ENCODE assay signal across 8 cellular contexts in genomic region chr11:128884703-128885338, GRCh38. TPM values are rescaled to one million over a fixed set of nuclear protein-coding genes. Genes with fewer than 3 reads are reported as not detected.
A peak's percentile ranks its signal among the peaks of the same experiment; 100 is the strongest.
DNase-seq lines count a peak whose midpoint lies in the region; ATAC-seq and TF ChIP-seq lines count a peak whose summit lies in the region.

No MANE protein-coding gene starts in this region.

- TF ChIP-seq CTCF in endothelial cell (IDR thresholded peaks at IDR 0.05; ENCODE audit: unreplicated experiment), result peak; percentile 89
- peak; percentile 32 for TF ChIP-seq CTCF in mucosa of descending colon (IDR thresholded peaks at IDR 0.05)
- TF ChIP-seq CTCF in transverse colon (IDR thresholded peaks at IDR 0.05), result peak; percentile 80 to 89 (median 86)

- H3K4me3 Mint-ChIP-seq in CD4-positive, alpha-beta memory T cell, result no peak overlapping the region
- no peak overlapping the region for H3K4me3 Mint-ChIP-seq in activated CD4-positive, alpha-beta T cell treated with anti-CD3 and anti-CD28 coated beads, Interleukin-2, amount 10 ng/mL, durations not matched to agents 7 days and 5 days
- no peak overlapping the region for H3K4me3 Mint-ChIP-seq in endothelial cell (ENCODE audit: unreplicated experiment)

- no peak for TF ChIP-seq POLR2A in transverse colon (IDR thresholded peaks at IDR 0.05)

- H3K27me3 ChIP-seq in CD4-positive, alpha-beta memory T cell (ENCODE audit: insufficient read depth, low read length), result peaks cover 24% of the 10 kb centered on the region
- H3K27me3 ChIP-seq in transverse colon, result peaks cover 26% of the 10 kb centered on the region

- H3K4me1 Mint-ChIP-seq in CD4-positive, alpha-beta memory T cell, result peaks cover 0 to 7% (median 4%) of the 10 kb centered on the region in 4 donors
- peaks cover 14% of the 10 kb centered on the region for H3K4me1 Mint-ChIP-seq in activated CD4-positive, alpha-beta T cell treated with anti-CD3 and anti-CD28 coated beads, Interleukin-2, amount 10 ng/mL, durations not matched to agents 7 days and 5 days
- H3K4me1 Mint-ChIP-seq in endothelial cell (ENCODE audit: unreplicated experiment), result peaks cover 30% of the 10 kb centered on the region

- in situ Hi-C loops in transverse colon (cut with MboI; ENCODE audit: low pct_ligation_motif_present in 1 of 4, low pct_unique_long_range_greater_than_20kb in 1 of 4, low sequenced_read_pairs in 3 of 4), result loop anchor here (5.0 to 25.0 kb wide), 3 partner anchors 67 to 452 kb away; no protein-coding TSS in a partner anchor

- no peaks in the 10 kb centered on the region for H3K4me1 ChIP-seq in CD4-positive, alpha-beta memory T cell (ENCODE audit: insufficient read depth, low read length)
- H3K4me1 ChIP-seq in mucosa of descending colon (ENCODE audit: low read depth) (no peaks in the 10 kb centered on the region), transverse colon (no peaks in the 10 kb centered on the region)

- H3K27me3 Mint-ChIP-seq in CD4-positive, alpha-beta memory T cell, result peaks cover 30 to 50% of the 10 kb centered on the region in 2 donors
- H3K27me3 Mint-ChIP-seq in activated CD4-positive, alpha-beta T cell treated with anti-CD3 and anti-CD28 coated beads, Interleukin-2, amount 10 ng/mL, durations not matched to agents 7 days and 5 days, result peaks cover 64% of the 10 kb centered on the region
- H3K27me3 Mint-ChIP-seq in endothelial cell (ENCODE audit: unreplicated experiment), result peaks cover 11% of the 10 kb centered on the region

- POLR2A ChIA-PET in CD4-positive, alpha-beta memory T cell (lab: Charles Lee; ENCODE audit: partially characterized antibody), result interaction anchor here (0.6 to 1.2 kb wide), 2 partner anchors 21 to 72 kb away, joined by 3 read pairs; no protein-coding TSS in a partner anchor
- POLR2A ChIA-PET in activated CD4-positive, alpha-beta T cell treated with anti-CD3 and anti-CD28 coated beads, Interleukin-2, amount 10 ng/mL, durations not matched to agents 7 days and 5 days (lab: Charles Lee), result interaction anchor here (0.6 to 1.0 kb wide), 2 partner anchors 72 to 212 kb away, joined by 3 read pairs; no protein-coding TSS in a partner anchor

- H3K9me3 ChIP-seq in CD4-positive, alpha-beta memory T cell (ENCODE audit: control insufficient read depth in 1 of 2, low read length in 2 of 2), result no peaks in the 10 kb centered on the region
- H3K9me3 ChIP-seq in mucosa of descending colon, result no peaks in the 10 kb centered on the region
- no peaks in the 10 kb centered on the region for H3K9me3 ChIP-seq in transverse colon

- intact Hi-C loops in CD4-positive, alpha-beta memory T cell (cut with micrococcal nuclease), result loop anchor here (1.0 to 2.0 kb wide), 3 partner anchors 20 to 810 kb away; no protein-coding TSS in a partner anchor
- intact Hi-C loops in mucosa of descending colon (cut with DNase I, micrococcal nuclease), result loop anchor here (2.0 to 5.0 kb wide), 3 partner anchors 67 to 77 kb away; no protein-coding TSS in a partner anchor
- intact Hi-C loops in transverse colon (cut with DNase I; ENCODE audit: low total_unique reads), result loop anchor here (2.0 kb wide), 1 partner anchor 70 kb away; no protein-coding TSS in a partner anchor

- no peak overlapping the region for H3K27ac Mint-ChIP-seq in CD4-positive, alpha-beta memory T cell
- H3K27ac Mint-ChIP-seq in activated CD4-positive, alpha-beta T cell treated with anti-CD3 and anti-CD28 coated beads, Interleukin-2, amount 10 ng/mL, durations not matched to agents 7 days and 5 days, result no peak overlapping the region
- no peak overlapping the region for H3K27ac Mint-ChIP-seq in endothelial cell (ENCODE audit: unreplicated experiment)

- DNase-seq in CD4-positive, alpha-beta memory T cell, result peak in 4 of 5 donors; percentile 59 to 70 (median 62)
- DNase-seq in NCI-H2227 (lab: John Stamatoyannopoulos, UW; ENCODE audit: unreplicated experiment) (peak; percentile 72), endothelial cell (ENCODE audit: low spot score) (peak; percentile 76), mucosa of descending colon (peak in 2 of 3 donors; percentile 47 to 82), transverse colon (peak; percentile 76)
- DNase-seq in activated CD4-positive, alpha-beta T cell treated with anti-CD3 and anti-CD28 coated beads, Interleukin-2, amount 10 ng/mL, durations not matched to agents 7 days and 5 days, result peak; percentile 72

- no peaks in the 10 kb centered on the region for H3K36me3 ChIP-seq in CD4-positive, alpha-beta memory T cell (ENCODE audit: insufficient read depth, low read length)
- H3K36me3 ChIP-seq in mucosa of descending colon (ENCODE audit: low read depth), result no peaks in the 10 kb centered on the region
- H3K36me3 ChIP-seq in transverse colon, result no peaks in the 10 kb centered on the region

- ATAC-seq in GM18909 (IDR thresholded peaks at IDR 0.05; ENCODE audit: poor library complexity, unreplicated experiment), result peak; percentile 92
- peak; percentile 71 for ATAC-seq in HG03097 (IDR thresholded peaks at IDR 0.05; ENCODE audit: low FRiP score, unreplicated experiment)
- ATAC-seq in mucosa of descending colon, result peak; percentile 88

- 0 to 30% methylated on average over 1 to 12 of the region's 12 CpGs for WGBS in transverse colon (ENCODE audit: low coverage in 1 of 2), 2 donors

- no peak for TF ChIP-seq EP300 in transverse colon (IDR thresholded peaks at IDR 0.05; ENCODE audit: low read depth)

- no peaks in the 10 kb centered on the region for H3K36me3 Mint-ChIP-seq in CD4-positive, alpha-beta memory T cell
- H3K36me3 Mint-ChIP-seq in activated CD4-positive, alpha-beta T cell treated with anti-CD3 and anti-CD28 coated beads, Interleukin-2, amount 10 ng/mL, durations not matched to agents 7 days and 5 days (ENCODE audit: low read depth), result no peaks in the 10 kb centered on the region
- no peaks in the 10 kb centered on the region for H3K36me3 Mint-ChIP-seq in endothelial cell (ENCODE audit: low read depth, unreplicated experiment)

- no peak overlapping the region for H3K4me3 ChIP-seq in CD4-positive, alpha-beta memory T cell (ENCODE audit: low read length in 2 of 2)
- H3K4me3 ChIP-seq in mucosa of descending colon (no peak overlapping the region), transverse colon (no peak overlapping the region)

- H3K27ac ChIP-seq in CD4-positive, alpha-beta memory T cell (ENCODE audit: low read depth, low read length), result no peak overlapping the region
- H3K27ac ChIP-seq in transverse colon, result no peak overlapping the region

- CTCF ChIA-PET in CD4-positive, alpha-beta memory T cell (lab: Charles Lee; ENCODE audit: partially characterized antibody), result interaction anchor here (0.7 to 6.7 kb wide), 26 partner anchors 8 to 902 kb away, joined by 3 to 134 read pairs (median 4); no protein-coding TSS in a partner anchor
- CTCF ChIA-PET in activated CD4-positive, alpha-beta T cell treated with anti-CD3 and anti-CD28 coated beads, Interleukin-2, amount 10 ng/mL, durations not matched to agents 7 days and 5 days (lab: Charles Lee), result interaction anchor here (0.6 to 2.7 kb wide), 12 partner anchors 10 to 846 kb away, joined by 3 to 20 read pairs (median 3); no protein-coding TSS in a partner anchor

- H3K9me3 Mint-ChIP-seq in CD4-positive, alpha-beta memory T cell, result peaks cover 0 to 2% (median 0%) of the 10 kb centered on the region in 8 donors
- no peaks in the 10 kb centered on the region for H3K9me3 Mint-ChIP-seq in activated CD4-positive, alpha-beta T cell treated with anti-CD3 and anti-CD28 coated beads, Interleukin-2, amount 10 ng/mL, durations not matched to agents 7 days and 5 days
- no peaks in the 10 kb centered on the region for H3K9me3 Mint-ChIP-seq in endothelial cell (ENCODE audit: unreplicated experiment)

RNA-seq across cellular contexts. Expression of gene KCNJ5, which starts 6.3 kb away (rescaled TPM):
- total RNA-seq in CD4-positive, alpha-beta memory T cell, result under 1 TPM; 0.23 to 0.33 TPM
- not detected for polyA plus RNA-seq in CD4-positive, alpha-beta memory T cell
- total RNA-seq in activated CD4-positive, alpha-beta T cell treated with anti-CD3 and anti-CD28 coated beads, Interleukin-2, amount 10 ng/mL, durations not matched to agents 7 days and 5 days, result not detected
- total RNA-seq in endothelial cell (ENCODE audit: unreplicated experiment) (0.05 TPM), mucosa of descending colon (1 to 10 TPM in 1 of 3 donors, under 1 TPM in 2; 0.14 to 3.9 (median 0.48) TPM), transverse colon (10 to 100 TPM in 2 of 4 donors, under 1 TPM in 2; 0.14 to 17.1 (median 7.4) TPM)

RNA-seq across cellular contexts. Expression of gene KCNJ1, which starts 17.7 kb away (rescaled TPM):
- under 1 TPM in 1 of 2 experiments, not detected in 1; 0.17 TPM for total RNA-seq in CD4-positive, alpha-beta memory T cell
- polyA plus RNA-seq in CD4-positive, alpha-beta memory T cell, result under 1 TPM in 1 of 2 donors, not detected in 1; 0.23 TPM
- total RNA-seq in activated CD4-positive, alpha-beta T cell treated with anti-CD3 and anti-CD28 coated beads, Interleukin-2, amount 10 ng/mL, durations not matched to agents 7 days and 5 days, result not detected
- total RNA-seq in endothelial cell (ENCODE audit: unreplicated experiment) (not detected), mucosa of descending colon (not detected), transverse colon (not detected)

RNA-seq across cellular contexts. Expression of gene TP53AIP1, which starts 57.9 kb away (rescaled TPM):
- not detected for total RNA-seq in CD4-positive, alpha-beta memory T cell
- polyA plus RNA-seq in CD4-positive, alpha-beta memory T cell, result not detected
- total RNA-seq in activated CD4-positive, alpha-beta T cell treated with anti-CD3 and anti-CD28 coated beads, Interleukin-2, amount 10 ng/mL, durations not matched to agents 7 days and 5 days, result not detected
- 0.13 TPM for total RNA-seq in endothelial cell (ENCODE audit: unreplicated experiment)
- total RNA-seq in mucosa of descending colon, result under 1 TPM; 0.25 to 0.55 (median 0.36) TPM
- under 1 TPM in 3 of 4 donors, not detected in 1; 0.20 to 0.48 (median 0.41) TPM for total RNA-seq in transverse colon

Comparison
In these comparisons a context has a peak if more than half of its experiments do, and no peak if none do; other contexts are left out.
1. CTCF ChIP-seq: peak in every context shown above with its lines; median percentile 89 in endothelial cell; 86 in transverse colon; 32 in mucosa of descending colon.